1 cellular context compared by ENCODE assay signal in genomic region chrX:131544218-131544617, GRCh38.
TF ChIP-seq lines count a peak whose summit lies in the region.

No MANE protein-coding gene starts in this region.

TF ChIP-seq in SK-N-SH treated with all-trans-retinoic acid at 6 μM for 48 hours, 23 proteins besides CTCF, POLR2A, EP300 and RAD21 (continued from another document):
- TF ChIP-seq SNAI2 (CRISPR knock-in tag; IDR thresholded peaks at IDR 0.05) (no peak), OSR1 (CRISPR knock-in tag; IDR thresholded peaks at IDR 0.05) (no peak), ZNF70 (CRISPR knock-in tag; IDR thresholded peaks at IDR 0.05) (no peak), ESRRG (CRISPR knock-in tag; IDR thresholded peaks at IDR 0.05) (no peak), PPARA (CRISPR knock-in tag; IDR thresholded peaks at IDR 0.05; ENCODE audit: borderline replicate concordance) (no peak), ZNF8 (CRISPR knock-in tag; IDR thresholded peaks at IDR 0.05) (no peak), CSRNP3 (CRISPR knock-in tag; IDR thresholded peaks at IDR 0.05) (no peak)
